9 cellular contexts compared by ENCODE assay signal in genomic region chr6:27092316-27092692, GRCh38.
DNase-seq lines count a peak whose midpoint lies in the region; ATAC-seq and TF ChIP-seq lines count a peak whose summit lies in the region.
"Had no signal": no experiment of that assay in that cellular context is flagged by ENCODE, and none has a peak within 500 bp of the region (broad histone marks: within the 10 kb centered on the region; RNA-seq: fewer than 3 reads in every experiment).

No MANE protein-coding gene starts in this region.

- peaks cover 16% of the 10 kb centered on the region for H3K4me1 Mint-ChIP-seq in neural crest cell

- peaks cover 5% of the 10 kb centered on the region for H3K9me3 Mint-ChIP-seq in neural crest cell

- no peak overlapping the region for H3K27ac Mint-ChIP-seq in neural crest cell (ENCODE audit: unreplicated experiment)

- H3K27me3 Mint-ChIP-seq in neural crest cell (ENCODE audit: low read depth) = peaks cover 92% of the 10 kb centered on the region

- H3K36me3 Mint-ChIP-seq in neural crest cell (ENCODE audit: low read depth) = peaks cover 6% of the 10 kb centered on the region

- H3K4me3 Mint-ChIP-seq in neural crest cell = peak overlapping the region; percentile 84

- no peak for ATAC-seq in HG02610 (IDR thresholded peaks at IDR 0.05; ENCODE audit: unreplicated experiment)

- TF ChIP-seq CTCF in GM12864 (IDR thresholded peaks at IDR 0.05; ENCODE audit: low read depth, low read length, missing control alignments) = no peak
- TF ChIP-seq CTCF in NB4 (IDR thresholded peaks at IDR 0.05; ENCODE audit: low read depth, low read length) = no peak
- TF ChIP-seq CTCF in cardiac fibroblast (IDR thresholded peaks at IDR 0.05; ENCODE audit: low read depth, low read length) = no peak
- no peak for TF ChIP-seq CTCF in neural crest cell (conservative IDR thresholded peaks at IDR 0.05)

- DNase-seq in GM12864 (ENCODE audit: low read depth) (no peak), NB4 (ENCODE audit: low read depth) (no peak), cardiac fibroblast (ENCODE audit: low read depth in 2 of 2) (peak in 1 of 2 donors; percentile 3), neural crest cell (ENCODE audit: low read depth, low spot score) (no peak), SW 1271 (lab: John Stamatoyannopoulos, UW) (no peak), NCI-H2196 treated with DMSO at 0.1 percent for 48 hours (lab: John Stamatoyannopoulos, UW; ENCODE audit: unreplicated experiment) (no peak)
- DNase-seq in activated CD8-positive, alpha-beta memory T cell treated with anti-CD3 and anti-CD28 coated beads, Interleukin-2, amount 50 U/mL, for 4 hours = no peak
- DNase-seq: NCI-H2081 treated with DMSO at 0.1 percent for 48 hours had no signal

- no peak for TF ChIP-seq POLR2A in NB4 (IDR thresholded peaks at IDR 0.05; ENCODE audit: extremely low read depth, insufficient read length)

- H3K4me3 ChIP-seq in GM12864 (ENCODE audit: low read depth, low read length) = peak overlapping the region; percentile 11
- H3K4me3 ChIP-seq in NB4 (ENCODE audit: low read depth, low read length) = peak overlapping the region; percentile 61
- peak overlapping the region; percentile 30 to 31 for H3K4me3 ChIP-seq in cardiac fibroblast (replicated peaks in 1 of 2; ENCODE audit: low read depth in 2 of 2, low read length in 2 of 2)

Comparison
In these comparisons a context has a peak if more than half of its experiments do, and no peak if none do; other contexts are left out.
1. H3K4me3 ChIP-seq: peak in every context shown above with its lines; median percentile 61 in NB4; 30 in cardiac fibroblast; 11 in GM12864.